ENCODE assay signal across 7 cellular contexts in genomic region chr6:31400467-31401289, GRCh38. TPM values are rescaled to one million over a fixed set of nuclear protein-coding genes. Genes with fewer than 3 reads are reported as not detected.
DNase-seq lines count a peak whose midpoint lies in the region; ATAC-seq lines count a peak whose summit lies in the region.

No MANE protein-coding gene starts in this region.

- H2BK120ac ChIP-seq in mesendoderm (ENCODE audit: low read depth, low read length): no peak overlapping the region

- H3K79me2 ChIP-seq in mesendoderm (ENCODE audit: control insufficient read depth, insufficient read depth, low read length): peaks cover 9% of the 10 kb centered on the region

- H2AK5ac ChIP-seq in mesendoderm (ENCODE audit: low read length): no peak overlapping the region

- peak overlapping the region; percentile 86 for H3K9ac ChIP-seq in mesendoderm (ENCODE audit: low read length)

- peak overlapping the region; percentile 1 for H3K18ac ChIP-seq in mesendoderm (ENCODE audit: low read length)

- no peak overlapping the region for H2BK5ac ChIP-seq in mesendoderm (ENCODE audit: low read length)

- H3K27ac ChIP-seq in ectodermal cell (ENCODE audit: insufficient read depth, low read depth, low read length, poor library complexity, severe bottlenecking) (no peak overlapping the region), mesendoderm (ENCODE audit: low read depth, low read length) (peak overlapping the region; percentile 8)

- H3K23ac ChIP-seq in mesendoderm (ENCODE audit: low read length): no peak overlapping the region

- ATAC-seq in GM19025 (IDR thresholded peaks at IDR 0.05; ENCODE audit: low read depth, unreplicated experiment): peak; percentile 48

- no peak overlapping the region for H4K5ac ChIP-seq in mesendoderm (ENCODE audit: low read length)

- H3K9me3 ChIP-seq in ectodermal cell (ENCODE audit: control insufficient read depth, low read length): no peaks in the 10 kb centered on the region

- peaks cover 5% of the 10 kb centered on the region for H3K4me1 ChIP-seq in ectodermal cell (ENCODE audit: control insufficient read depth, insufficient read depth, low read length)
- peaks cover 3% of the 10 kb centered on the region for H3K4me1 ChIP-seq in mesendoderm (ENCODE audit: control insufficient read depth, low read depth, low read length)

- peaks cover 38% of the 10 kb centered on the region for H3K27me3 ChIP-seq in ectodermal cell (ENCODE audit: control insufficient read depth, insufficient read depth, low read length, poor library complexity, severe bottlenecking)
- H3K27me3 ChIP-seq in mesendoderm (ENCODE audit: insufficient read depth, low read length, poor library complexity): no peaks in the 10 kb centered on the region

- WGBS in ectodermal cell, 2 experiments: 7 to 10% methylated on average over 28 to 30 of the region's 30 CpGs
- WGBS in mesendoderm (ENCODE audit: extremely low coverage, insufficient coverage, low lambda C conversion rate): no CpG with 5 or more reads among the region's 30 CpGs

- H3K4me3 ChIP-seq in ectodermal cell (ENCODE audit: insufficient read depth, low read depth, low read length): peak overlapping the region; percentile 41
- H3K4me3 ChIP-seq in mesendoderm (ENCODE audit: low read length): peak overlapping the region; percentile 69

- no peak overlapping the region for H3K4ac ChIP-seq in mesendoderm (ENCODE audit: low read depth, low read length)

- peak overlapping the region; percentile 49 for H3K4me2 ChIP-seq in mesendoderm (ENCODE audit: low read length)

- no peak overlapping the region for H4K8ac ChIP-seq in mesendoderm (ENCODE audit: low read depth, low read length)

- peaks cover 3% of the 10 kb centered on the region for H3K79me1 ChIP-seq in mesendoderm (ENCODE audit: low read length)

- no peaks in the 10 kb centered on the region for H3K36me3 ChIP-seq in ectodermal cell (ENCODE audit: control insufficient read depth, insufficient read depth, low read length)
- H3K36me3 ChIP-seq in mesendoderm (ENCODE audit: control insufficient read depth, insufficient read depth, low read length): no peaks in the 10 kb centered on the region

- DNase-seq in M059J (ENCODE audit: low read depth) (peak; percentile 81), mesendoderm (peak; percentile 77), NCI-H2171 (lab: John Stamatoyannopoulos, UW) (no peak)
- peak; percentile 76 to 82 for DNase-seq in activated CD4-positive, alpha-beta T cell treated with anti-CD3 and anti-CD28 coated beads, Interleukin-2, amount 50 U/mL, for 48 hours
- peak; percentile 53 to 56 for DNase-seq in stimulated activated CD8-positive, alpha-beta memory T cell treated with anti-CD3 and anti-CD28 coated beads, Interleukin-15, amount 100 ng/mL, for 48 hours (ENCODE audit: low read depth in 2 of 2)

- H3K56ac ChIP-seq in mesendoderm (ENCODE audit: low read length): peak overlapping the region; percentile 91

- H2BK15ac ChIP-seq in mesendoderm (replicated peaks; ENCODE audit: low read depth): no peak overlapping the region

RNA-seq across cellular contexts. Expression of gene MICA, which starts 2.7 kb away (rescaled TPM):
- total RNA-seq in M059J (2014; rRNA removed; shearing (Covaris generic)): 155 and 164 TPM in 2 replicates
- polyA plus RNA-seq in ectodermal cell (2013, experiment 1 of 4): 16.6 TPM
- polyA plus RNA-seq in ectodermal cell (2013, experiment 2 of 4): 12.2 TPM
- polyA plus RNA-seq in ectodermal cell (2013, experiment 3 of 4): 12.2 TPM
- polyA plus RNA-seq in ectodermal cell (2013, experiment 4 of 4): 12.4 TPM
- 9.6 TPM for polyA plus RNA-seq in mesendoderm (2013, experiment 1 of 2)
- polyA plus RNA-seq in mesendoderm (2013, experiment 2 of 2): 10.0 TPM

RNA-seq across cellular contexts. Expression of gene HLA-B, which starts 43.7 kb away (rescaled TPM):
- 5,375 and 6,541 TPM in 2 replicates for total RNA-seq in M059J (2014; rRNA removed; shearing (Covaris generic))
- 40.5 TPM for polyA plus RNA-seq in ectodermal cell (2013, experiment 1 of 4)
- polyA plus RNA-seq in ectodermal cell (2013, experiment 2 of 4): 38.9 TPM
- 26.6 TPM for polyA plus RNA-seq in ectodermal cell (2013, experiment 3 of 4)
- 40.4 TPM for polyA plus RNA-seq in ectodermal cell (2013, experiment 4 of 4)
- 28.6 TPM for polyA plus RNA-seq in mesendoderm (2013, experiment 1 of 2)
- 28.5 TPM for polyA plus RNA-seq in mesendoderm (2013, experiment 2 of 2)
